1 cellular context compared by ENCODE assay signal in genomic region chr2:129802290-129802689, GRCh38.
TF ChIP-seq lines count a peak whose summit lies in the region.

No MANE protein-coding gene starts in this region.

TF ChIP-seq in GM23338, 12 proteins besides CTCF, POLR2A, EP300 and RAD21 (continued from another document):
- TF ChIP-seq ZNF114 (CRISPR knock-in tag; IDR thresholded peaks at IDR 0.05), result no peak
- TF ChIP-seq JUNB (IDR thresholded peaks at IDR 0.05; ENCODE audit: unreplicated experiment), result no peak
- TF ChIP-seq CREB1 (CRISPR knock-in tag; IDR thresholded peaks at IDR 0.05; ENCODE audit: low read depth), result no peak
